1 cellular context compared by ENCODE assay signal in genomic region chr17:4734857-4735475, GRCh38.
TF ChIP-seq lines count a peak whose summit lies in the region.

No MANE protein-coding gene starts in this region.

TF ChIP-seq in HepG2, 621 proteins besides CTCF, POLR2A, EP300 and RAD21 (continued from another document and continues in another):
- TF ChIP-seq ZBTB10 (CRISPR knock-in tag; IDR thresholded peaks at IDR 0.05; ENCODE audit: borderline replicate concordance) (no peak), UBTF (CRISPR knock-in tag; IDR thresholded peaks at IDR 0.05) (0 out of 2 replicates have a peak, but pooled peaks have one; percentile 43), ZNF574 (CRISPR knock-in tag; IDR thresholded peaks at IDR 0.05) (no peak), MAZ (IDR thresholded peaks at IDR 0.05; ENCODE audit: borderline replicate concordance, low read depth, low read length) (no peak), MAZ (CRISPR knock-in tag; IDR thresholded peaks at IDR 0.05; ENCODE audit: low read depth) (0 out of 2 replicates have a peak, but pooled peaks have one; percentile 51), SRY (CRISPR knock-in tag; IDR thresholded peaks at IDR 0.05) (no peak), ZNF646 (CRISPR knock-in tag; IDR thresholded peaks at IDR 0.05) (no peak), RELA (CRISPR knock-in tag; IDR thresholded peaks at IDR 0.05) (no peak), ZNF530 (CRISPR knock-in tag; IDR thresholded peaks at IDR 0.05; ENCODE audit: low read depth) (no peak), MED8 (CRISPR knock-in tag; IDR thresholded peaks at IDR 0.05; ENCODE audit: insufficient replicate concordance) (no peak), ZSCAN29 (CRISPR knock-in tag; conservative IDR thresholded peaks at IDR 0.05) (no peak), ZNF350 (CRISPR knock-in tag; IDR thresholded peaks at IDR 0.05; ENCODE audit: borderline replicate concordance, low read depth) (peak; percentile 47; the same call in 1 of the 2 replicates), DMAP1 (CRISPR knock-in tag; IDR thresholded peaks at IDR 0.05) (no peak), CC2D1A (CRISPR knock-in tag; IDR thresholded peaks at IDR 0.05) (no peak), NFIC (IDR thresholded peaks at IDR 0.05; ENCODE audit: low read length) (no peak), U2AF1 (optimal IDR thresholded peaks at IDR 0.05; ENCODE audit: low read depth, low read length) (no peak), PAX8 (CRISPR knock-in tag; IDR thresholded peaks at IDR 0.05; ENCODE audit: borderline replicate concordance) (no peak), ZNF770 (CRISPR knock-in tag; IDR thresholded peaks at IDR 0.05) (no peak), ZNF512 (CRISPR knock-in tag; IDR thresholded peaks at IDR 0.05) (no peak), ZNF280B (CRISPR knock-in tag; IDR thresholded peaks at IDR 0.05; ENCODE audit: borderline replicate concordance) (peak; percentile 73; the same call in 1 of the 2 replicates), ZNF121 (CRISPR knock-in tag; IDR thresholded peaks at IDR 0.05) (no peak), MXD4 (CRISPR knock-in tag; IDR thresholded peaks at IDR 0.05) (no peak), ZBTB38 (CRISPR knock-in tag; IDR thresholded peaks at IDR 0.05) (peak; percentile 74; the same call in 1 of the 2 replicates), MED13 (CRISPR knock-in tag; IDR thresholded peaks at IDR 0.05) (no peak), ZNF263 (CRISPR knock-in tag; IDR thresholded peaks at IDR 0.05) (peak; percentile 41; the same call in 1 of the 2 replicates), ETS1 (CRISPR knock-in tag; IDR thresholded peaks at IDR 0.05) (no peak), ZNF205 (CRISPR knock-in tag; IDR thresholded peaks at IDR 0.05) (no peak), KDM5B (CRISPR knock-in tag; IDR thresholded peaks at IDR 0.05; ENCODE audit: borderline replicate concordance) (peak; percentile 17; the same call in 1 of the 2 replicates), ZNF276 (CRISPR knock-in tag; IDR thresholded peaks at IDR 0.05; ENCODE audit: low read depth) (no peak), DR1 (CRISPR knock-in tag; IDR thresholded peaks at IDR 0.05) (no peak), RORA (CRISPR knock-in tag; IDR thresholded peaks at IDR 0.05) (no peak), FOSL2 (CRISPR knock-in tag; IDR thresholded peaks at IDR 0.05) (no peak)
